ENCODE assay signal across 17 cellular contexts in the genomic region with DNA sequence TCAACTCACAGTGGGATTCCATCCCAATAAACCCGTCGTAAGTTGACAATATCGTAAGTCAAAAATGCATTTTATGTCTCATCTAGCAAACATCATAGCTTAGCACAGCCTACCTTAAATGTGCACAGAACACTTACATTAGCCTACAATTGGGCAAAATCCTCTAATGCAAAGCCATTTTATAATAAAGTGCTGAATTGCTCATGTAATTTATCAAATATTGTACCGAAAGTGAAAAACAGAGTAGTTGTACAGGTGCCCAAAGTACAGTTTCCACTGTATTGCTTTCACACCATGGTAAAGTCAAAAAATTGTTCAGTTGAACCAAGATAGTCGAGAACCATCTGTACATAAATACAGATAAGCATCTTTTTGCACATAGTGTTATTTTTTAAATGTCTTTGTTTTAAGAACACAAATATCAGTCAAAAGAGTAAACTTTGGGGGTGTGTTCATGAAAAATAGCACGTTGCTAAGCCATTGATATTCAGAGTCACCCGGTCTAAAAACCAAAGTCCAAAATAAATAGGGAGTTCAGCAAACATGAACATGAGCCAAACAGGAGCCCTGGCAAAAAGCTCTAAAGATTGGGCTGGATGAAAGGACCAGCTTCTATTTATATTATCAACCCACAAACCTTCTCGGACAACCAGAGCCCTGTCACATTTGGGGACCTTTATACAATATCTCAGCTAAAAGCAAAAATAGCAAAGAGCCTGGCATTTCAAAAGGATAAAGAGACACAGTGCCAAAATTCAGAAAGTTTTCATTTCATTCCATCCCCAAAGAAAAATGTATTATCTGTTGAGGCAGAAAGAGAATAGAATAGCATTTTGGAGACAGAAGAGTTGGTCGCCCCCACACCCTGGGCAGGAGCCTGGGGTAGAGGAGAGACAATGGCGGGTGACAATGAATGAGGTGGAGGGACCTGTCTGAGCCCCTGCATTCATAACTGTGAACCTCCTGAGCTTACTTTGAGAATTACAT.
DNase-seq lines count a peak whose midpoint lies in the region; ATAC-seq, FAIRE-seq and TF ChIP-seq lines count a peak whose summit lies in the region.
"Had no signal": no experiment of that assay in that cellular context is flagged by ENCODE, and none has a peak within 500 bp of the region (broad histone marks: within the 10 kb centered on the region; RNA-seq: fewer than 3 reads in every experiment).

No MANE protein-coding gene starts in this region.

- ATAC-seq in A549, result no peak
- ATAC-seq in Panc1, result no peak
- no peak for ATAC-seq in HG03432 (IDR thresholded peaks at IDR 0.05; ENCODE audit: unreplicated experiment)
- ATAC-seq in GM18502 (IDR thresholded peaks at IDR 0.05; ENCODE audit: poor library complexity, unreplicated experiment), result no peak
- ATAC-seq: GM23338 had no signal

- DNase-seq in A549 (ENCODE audit: low read depth in 1 of 2, low spot score in 1 of 2) (no peak), Panc1 (ENCODE audit: low read depth, low spot score) (no peak), mesendoderm (no peak), small intestine (peak; percentile 40), GM12892 (ENCODE audit: insufficient read length) (no peak)
- DNase-seq: CD4-positive, alpha-beta T cell; H9; IMR-90; KG1; MM.1S; NCI-H2029; NCI-H69 had no signal

- no peak overlapping the region for H3K9ac ChIP-seq in mesendoderm (ENCODE audit: low read length)
- H3K9ac ChIP-seq: BLaER1 had no signal

- H3K56ac ChIP-seq in mesendoderm (ENCODE audit: low read length), result no peak overlapping the region

- CTCF ChIA-PET in A549 (lab: Yijun Ruan, JAX), result interaction anchor here (0.6 kb wide), 1 partner anchor 8 kb away, joined by 3 read pairs; no protein-coding TSS in a partner anchor
- CTCF ChIA-PET in Panc1 (lab: Charles Lee), result no interaction called here

- no peak overlapping the region for H2BK120ac ChIP-seq in mesendoderm (ENCODE audit: low read depth, low read length)

- H2BK15ac ChIP-seq in mesendoderm (replicated peaks; ENCODE audit: low read depth), result no peak overlapping the region

- H3K4me1 ChIP-seq in A549 (peaks cover 36% of the 10 kb centered on the region), Panc1 (ENCODE audit: control insufficient read depth, insufficient read depth, low read length) (peaks cover 4% of the 10 kb centered on the region), mesendoderm (ENCODE audit: control insufficient read depth, low read depth, low read length) (peaks cover 5% of the 10 kb centered on the region), small intestine (ENCODE audit: control insufficient read depth in 2 of 2, insufficient read depth in 1 of 2, low read depth in 1 of 2, low read length in 1 of 2) (no peaks in the 10 kb centered on the region)
- H3K4me1 ChIP-seq: BLaER1 had no signal

- H3K27me3 ChIP-seq in Panc1 (ENCODE audit: control insufficient read depth, insufficient read depth, low read length) (no peaks in the 10 kb centered on the region), mesendoderm (ENCODE audit: insufficient read depth, low read length, poor library complexity) (no peaks in the 10 kb centered on the region), small intestine (ENCODE audit: control insufficient read depth in 2 of 2, insufficient read depth in 2 of 2, low read length in 2 of 2) (no peaks in the 10 kb centered on the region)
- H3K27me3 ChIP-seq: BLaER1 had no signal

- intact Hi-C loops in Panc1 (cut with micrococcal nuclease; ENCODE audit: unreplicated experiment), result no loop called here

- no peak overlapping the region for H2AK5ac ChIP-seq in mesendoderm (ENCODE audit: low read length)

- in situ Hi-C loops in Panc1 (cut with HindIII; ENCODE audit: low pct_unique_long_range_greater_than_20kb, low sequenced_read_pairs), result no loop called here

- BruUV-seq in Panc1 (replicated peaks; lab: Mats Ljungman, UMichigan), result no TSS peak

- H2BK5ac ChIP-seq in mesendoderm (ENCODE audit: low read length), result no peak overlapping the region

- TF ChIP-seq CTCF in A549 (IDR thresholded peaks at IDR 0.05), result no peak
- TF ChIP-seq CTCF in Panc1 (IDR thresholded peaks at IDR 0.05), result no peak

- TF ChIP-seq POLR2A in A549 (IDR thresholded peaks at IDR 0.05; ENCODE audit: low read length) (no peak), GM12892 (IDR thresholded peaks at IDR 0.05; ENCODE audit: low read depth, low read length) (no peak)

- FAIRE-seq in A549 (lab: Jason Lieb, UNC) (no peak), small intestine (lab: Jason Lieb, UNC) (no peak), GM12892 (lab: Jason Lieb, UNC) (no peak)
- FAIRE-seq: D721Med had no signal

- H3K36me3 ChIP-seq in Panc1 (ENCODE audit: control insufficient read depth, insufficient read depth, low read length) (no peaks in the 10 kb centered on the region), mesendoderm (ENCODE audit: control insufficient read depth, insufficient read depth, low read length) (no peaks in the 10 kb centered on the region), small intestine (ENCODE audit: control insufficient read depth in 2 of 2, insufficient read depth in 2 of 2, low read length in 2 of 2) (no peaks in the 10 kb centered on the region)
- H3K36me3 ChIP-seq: BLaER1 had no signal

- no peak overlapping the region for H3K23ac ChIP-seq in mesendoderm (ENCODE audit: low read length)

- H3K9me3 ChIP-seq in A549 (no peaks in the 10 kb centered on the region), Panc1 (ENCODE audit: control insufficient read depth, insufficient read depth, low read depth, low read length) (no peaks in the 10 kb centered on the region; the same call in 1 of the 2 replicates), small intestine (ENCODE audit: control insufficient read depth, low read depth) (no peaks in the 10 kb centered on the region)
- H3K9me3 ChIP-seq: BLaER1 had no signal

- H3K79me1 ChIP-seq in mesendoderm (ENCODE audit: low read length), result no peaks in the 10 kb centered on the region

- H3K79me2 ChIP-seq in mesendoderm (ENCODE audit: control insufficient read depth, insufficient read depth, low read length), result no peaks in the 10 kb centered on the region

- 70% methylated on average over 10 of the region's 10 CpGs for WGBS in A549 (ENCODE audit: missing lambda C conversion rate)
- no CpG with 5 or more reads among the region's 10 CpGs for WGBS in mesendoderm (ENCODE audit: extremely low coverage, insufficient coverage, low lambda C conversion rate)
- WGBS in small intestine, 3 donors, result 42 to 72% (median 47%) methylated on average over 10 of the region's 10 CpGs

- no peak overlapping the region for H4K8ac ChIP-seq in mesendoderm (ENCODE audit: low read depth, low read length)

- no peak for TF ChIP-seq EP300 in A549 (IDR thresholded peaks at IDR 0.05)

- no peak overlapping the region for H4K5ac ChIP-seq in mesendoderm (ENCODE audit: low read length)

- no peak for TF ChIP-seq RAD21 in A549 (conservative IDR thresholded peaks at IDR 0.05 in 1 of 2, IDR thresholded peaks at IDR 0.05 in 1 of 2)

- POLR2A ChIA-PET in A549 (lab: Yijun Ruan, JAX) (no interaction called here), Panc1 (lab: Charles Lee) (no interaction called here)

- H3K27ac ChIP-seq in A549 (peak overlapping the region; percentile 16 to 31; a peak in 2 of 6 replicates), Panc1 (ENCODE audit: low read length) (peak overlapping the region; percentile 23; the same call in 1 of the 2 replicates), mesendoderm (ENCODE audit: low read depth, low read length) (no peak overlapping the region), small intestine (ENCODE audit: low read depth in 1 of 2, low read length in 1 of 2) (no peak overlapping the region)
- H3K27ac ChIP-seq: BLaER1 had no signal

- no peak overlapping the region for H3K4ac ChIP-seq in mesendoderm (ENCODE audit: low read depth, low read length)

- H3K18ac ChIP-seq in mesendoderm (ENCODE audit: low read length), result peak overlapping the region; percentile 11

- H3K4me3 ChIP-seq in A549 (no peak overlapping the region), Panc1 (ENCODE audit: low read depth in 2 of 2, low read length in 2 of 2) (no peak overlapping the region), mesendoderm (ENCODE audit: low read length) (no peak overlapping the region), small intestine (ENCODE audit: low read depth in 1 of 2, low read length in 2 of 2) (no peak overlapping the region)
- H3K4me3 ChIP-seq: BLaER1, GM23338 had no signal

- H3K4me2 ChIP-seq in A549, result peak overlapping the region; percentile 13
- no peak overlapping the region for H3K4me2 ChIP-seq in mesendoderm (ENCODE audit: low read length)
- H3K4me2 ChIP-seq: BLaER1, GM23338 had no signal

TF ChIP-seq in A549, 52 proteins besides CTCF, POLR2A, EP300 and RAD21:
- TF ChIP-seq ZNF302 (CRISPR knock-in tag; IDR thresholded peaks at IDR 0.05), result no peak
- no peak for TF ChIP-seq SREBF2 (IDR thresholded peaks at IDR 0.05)
- no peak for TF ChIP-seq CEBPB (IDR thresholded peaks at IDR 0.05)
- no peak for TF ChIP-seq PHF8 (IDR thresholded peaks at IDR 0.05; ENCODE audit: borderline replicate concordance, low read depth)
- TF ChIP-seq NR3C1 (IDR thresholded peaks at IDR 0.05), result no peak
- no peak for TF ChIP-seq MAFK (IDR thresholded peaks at IDR 0.05; ENCODE audit: partially characterized antibody)
- no peak for TF ChIP-seq NFE2L2 (conservative IDR thresholded peaks at IDR 0.05; ENCODE audit: low read length)
- TF ChIP-seq HOXB5 (CRISPR knock-in tag; IDR thresholded peaks at IDR 0.05), result no peak
TF ChIP-seq in A549: peak in this region for 0.

Comparison
In these comparisons a context has a peak if more than half of its experiments do, and no peak if none do; other contexts are left out.
1. H3K27ac ChIP-seq: peak in A549 (2 of 2) and Panc1 (single experiment); none in mesendoderm (single experiment) and small intestine (0 of 2).